ENCODE assay signal across 8 cellular contexts in the genomic region with DNA sequence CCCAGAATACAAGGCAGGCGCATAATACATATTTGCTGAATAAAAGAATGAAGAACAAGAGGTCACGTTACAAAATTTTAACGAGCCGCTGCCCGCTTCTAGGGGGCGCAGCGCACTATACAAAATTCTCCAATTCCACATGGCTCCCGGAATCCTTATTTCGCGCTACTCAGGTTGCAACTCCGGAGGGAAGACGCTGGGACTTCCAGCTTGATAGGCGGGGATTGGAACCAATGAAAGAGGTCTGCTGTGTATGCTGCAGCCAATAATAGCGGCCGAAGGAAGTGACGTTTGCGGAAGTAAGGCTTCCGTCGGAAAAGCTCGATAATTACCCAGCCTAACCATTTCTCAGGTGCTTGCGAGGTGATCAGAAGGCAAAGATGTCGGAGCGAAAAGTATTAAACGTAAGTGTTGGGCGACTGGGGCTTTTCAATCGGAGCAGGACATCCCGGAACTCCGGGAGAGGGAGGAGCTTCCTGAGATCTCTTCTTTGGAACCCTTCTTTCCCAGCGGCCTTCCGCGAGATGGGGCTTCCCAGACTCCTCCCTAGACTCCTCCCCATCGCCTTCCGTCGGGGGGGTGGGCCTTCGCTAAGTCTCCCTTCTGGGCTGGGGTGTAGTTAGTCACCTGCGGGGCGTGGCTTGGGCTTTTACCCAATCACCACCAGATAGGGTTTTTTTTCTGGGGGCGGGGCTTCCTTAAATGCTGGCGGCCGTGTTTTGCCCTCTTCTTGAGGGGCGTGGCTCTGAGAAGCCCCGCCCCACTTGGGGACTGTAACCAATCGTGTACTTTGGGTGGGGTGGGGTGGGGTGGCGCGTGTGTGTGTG. TPM values are rescaled to one million over a fixed set of nuclear protein-coding genes. Genes with fewer than 3 reads are reported as not detected.
DNase-seq lines count a peak whose midpoint lies in the region; ATAC-seq and TF ChIP-seq lines count a peak whose summit lies in the region.

A gene (plus strand): TSS at position 314 of the 827 bp plus-strand sequence. CDS start 67 bp downstream, at position 381.

- H3K4me3 ChIP-seq in AG10803 (ENCODE audit: low read length) (peak within 1 kb of the TSS; percentile 76), spleen (peak within 1 kb of the TSS; percentile 37 to 77 (median 58))

- 0 to 1% (median 1%) methylated on average over 37 to 45 of the region's 45 CpGs for WGBS in spleen, 5 donors

- H3K27ac ChIP-seq in caudate nucleus (ENCODE audit: low read depth, low read length), result peak within 1 kb of the TSS; percentile 95
- H3K27ac ChIP-seq in spleen, result peak within 1 kb of the TSS; percentile 94 to 99 (median 96)

- TF ChIP-seq POLR2A in spleen (IDR thresholded peaks at IDR 0.05), result peak in 1 of 3 donors; percentile 82

- H3K4me1 ChIP-seq in spleen, result peaks cover 0 to 22% (median 18%) of the 10 kb centered on the region in 6 donors

- peak within 1 kb of the TSS; percentile 90 for H3K4me3 Mint-ChIP-seq in activated B cell treated with CpG ODN at 0.5 μM for 24 hours

- H3K36me3 Mint-ChIP-seq in activated B cell treated with CpG ODN at 0.5 μM for 24 hours (ENCODE audit: low read depth), result peaks cover 61% of the 10 kb centered on the region

- H3K27ac Mint-ChIP-seq in activated B cell treated with CpG ODN at 0.5 μM for 24 hours, result peak within 1 kb of the TSS; percentile 96

- ATAC-seq in GM19023 (IDR thresholded peaks at IDR 0.05; ENCODE audit: unreplicated experiment) (peak; percentile 82), HG03280 (IDR thresholded peaks at IDR 0.05; ENCODE audit: unreplicated experiment) (peak; percentile 88), activated B cell treated with CpG ODN at 0.5 μM for 24 hours (ENCODE audit: low read depth) (peak; percentile 96)

- POLR2A ChIA-PET in activated B cell treated with CpG ODN at 0.5 μM for 24 hours (lab: Charles Lee), result interaction anchor here (0.5 to 1.7 kb wide), 34 partner anchors 9 to 1376 kb away, joined by 3 to 60 read pairs (median 4); a partner anchor contains a TSS

- peaks cover 5 to 39% (median 33%) of the 10 kb centered on the region in 6 donors for H3K36me3 ChIP-seq in spleen

- no peaks in the 10 kb centered on the region for H3K27me3 ChIP-seq in spleen (replicated peaks in 1 of 7)

- intact Hi-C loops in activated B cell treated with CpG ODN at 0.5 μM for 24 hours (cut with micrococcal nuclease) (loop anchor here (1.0 to 2.0 kb wide), 8 partner anchors 18 to 477 kb away; a partner anchor contains a TSS), spleen (cut with DNase I; ENCODE audit: low total_unique reads) (no loop called here)

- peak; percentile 55 for TF ChIP-seq CTCF in AG10803 (conservative IDR thresholded peaks at IDR 0.05; ENCODE audit: low read length)
- no peak for TF ChIP-seq CTCF in activated B cell treated with CpG ODN at 0.5 μM for 24 hours (IDR thresholded peaks at IDR 0.05)
- TF ChIP-seq CTCF in spleen (IDR thresholded peaks at IDR 0.05 in 8 of 11, conservative IDR thresholded peaks at IDR 0.05 in 3 of 11), result peak in 9 of 11 experiments; percentile 12 to 59 (median 47)

- CTCF ChIA-PET in activated B cell treated with CpG ODN at 0.5 μM for 24 hours (lab: Charles Lee), result interaction anchor here (0.7 to 1.8 kb wide), 4 partner anchors 13 to 261 kb away, joined by 3 to 7 read pairs (median 4); a partner anchor contains a TSS

- DNase-seq in AG10803 (ENCODE audit: low read depth), result peak; percentile 99
- DNase-seq in NCI-H345 (lab: John Stamatoyannopoulos, UW), result peak; percentile 99
- peak; percentile 89 for DNase-seq in activated B cell treated with CpG ODN at 0.5 μM for 24 hours
- DNase-seq in caudate nucleus (lab: John Stamatoyannopoulos, UW), result peak; percentile 49 to 99 (median 94)
- peak; percentile 99 for DNase-seq in inferior parietal cortex (ENCODE audit: extremely low spot score)
- DNase-seq in spleen, result peak; percentile 98

- H3K9me3 Mint-ChIP-seq in activated B cell treated with CpG ODN at 0.5 μM for 24 hours, result no peaks in the 10 kb centered on the region

- H3K9me3 ChIP-seq in spleen, result peaks cover 0 to 9% (median 6%) of the 10 kb centered on the region in 8 donors

- H3K4me1 Mint-ChIP-seq in activated B cell treated with CpG ODN at 0.5 μM for 24 hours, result peaks cover 35% of the 10 kb centered on the region

- no peaks in the 10 kb centered on the region for H3K27me3 Mint-ChIP-seq in activated B cell treated with CpG ODN at 0.5 μM for 24 hours

RNA-seq across cellular contexts. Expression of the gene that starts here (rescaled TPM):
- 40.7 and 43.0 TPM in 2 replicates for total RNA-seq in activated B cell treated with CpG ODN at 0.5 μM for 24 hours
- total RNA-seq in spleen, result 10 to 100 TPM; 17.4 to 23.3 (median 21.2) TPM
- polyA plus RNA-seq in spleen, result 10 to 100 TPM; 27.0 to 34.0 (median 27.5) TPM

Comparison
In these comparisons a context has a peak if more than half of its experiments do, and no peak if none do; other contexts are left out.
1. Peak in every context shown above with its lines: DNase-seq, ATAC-seq, H3K4me3 ChIP-seq and H3K27ac ChIP-seq.